9 cellular contexts compared by ENCODE assay signal in the genomic region with DNA sequence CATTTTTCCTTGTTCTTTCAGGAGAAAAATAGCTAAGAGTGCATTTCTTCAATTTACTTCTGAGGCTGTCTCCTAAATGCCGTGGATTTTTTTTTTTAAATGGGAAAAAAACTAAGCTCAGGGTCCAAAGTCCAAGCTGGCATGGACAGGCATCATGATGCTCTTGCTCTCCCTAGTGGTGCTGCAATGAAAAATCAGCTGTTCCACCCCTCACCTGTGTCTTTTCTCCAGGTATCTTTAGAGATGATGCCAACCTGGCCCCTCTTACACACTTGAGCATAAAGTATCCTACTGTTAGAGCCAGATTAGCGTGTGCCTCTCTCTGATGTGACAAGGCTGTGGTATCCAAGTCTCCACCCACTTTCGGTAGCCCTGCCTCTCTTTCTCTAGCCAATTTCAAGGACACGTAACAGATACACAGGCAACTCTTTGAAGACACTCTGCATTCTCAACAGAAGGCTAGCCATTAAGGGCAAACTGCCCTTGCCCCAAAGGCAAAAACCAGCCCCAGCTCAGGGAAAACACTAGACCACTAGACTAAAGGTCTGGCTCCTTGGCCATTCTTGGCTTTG.
A peak's percentile ranks its signal among the peaks of the same experiment; 100 is the strongest.
DNase-seq lines count a peak whose midpoint lies in the region; ATAC-seq and TF ChIP-seq lines count a peak whose summit lies in the region.
"Had no signal": no experiment of that assay in that cellular context is flagged by ENCODE, and none has a peak within 500 bp of the region (broad histone marks: within the 10 kb centered on the region; RNA-seq: fewer than 3 reads in every experiment).

No MANE protein-coding gene starts in this region.

- H3K9me3 ChIP-seq in OCI-LY1 (ENCODE audit: low read length), result no peaks in the 10 kb centered on the region

- no peak overlapping the region for H2AFZ ChIP-seq in OCI-LY1 (ENCODE audit: low read length)

- H3K27ac ChIP-seq in OCI-LY1 (ENCODE audit: low read depth, low read length, poor library complexity, severe bottlenecking), result no peak overlapping the region

- H3K4me3 ChIP-seq in OCI-LY1 (ENCODE audit: low read depth, low read length, poor library complexity, severe bottlenecking) (no peak overlapping the region), fibroblast of villous mesenchyme (ENCODE audit: low read depth, low read length) (no peak overlapping the region)

- peak; percentile 25 for DNase-seq in ACHN
- peak; percentile 12 for DNase-seq in GM20000 (ENCODE audit: low spot score)
- no peak for DNase-seq in fibroblast of villous mesenchyme (ENCODE audit: low read depth)
- no peak for DNase-seq in T1000 (lab: John Stamatoyannopoulos, UW)
- DNase-seq: retina had no signal

- TF ChIP-seq CTCF in GM20000 (IDR thresholded peaks at IDR 0.05; ENCODE audit: extremely low read depth, missing control alignments) (no peak), OCI-LY1 (IDR thresholded peaks at IDR 0.05; ENCODE audit: low read length) (peak; percentile 22; the same call in 1 of the 2 replicates), fibroblast of villous mesenchyme (IDR thresholded peaks at IDR 0.05; ENCODE audit: insufficient read depth, low read depth, low read length) (peak; percentile 39)

- no peaks in the 10 kb centered on the region for H3K4me1 ChIP-seq in OCI-LY1 (ENCODE audit: insufficient read depth, low read length, severe bottlenecking)

- no peaks in the 10 kb centered on the region for H3K9me2 ChIP-seq in OCI-LY1 (ENCODE audit: low read depth, low read length)

- H3K36me3 ChIP-seq in OCI-LY1 (ENCODE audit: insufficient read depth, low read length), result no peaks in the 10 kb centered on the region

- no peak for ATAC-seq in GM18517 (IDR thresholded peaks at IDR 0.05; ENCODE audit: unreplicated experiment)
- no peak for ATAC-seq in HG02970 (IDR thresholded peaks at IDR 0.05; ENCODE audit: low FRiP score, unreplicated experiment)
- no peak for ATAC-seq in HG03159 (IDR thresholded peaks at IDR 0.05; ENCODE audit: unreplicated experiment)

- in situ Hi-C loops in ACHN (cut with HindIII; ENCODE audit: low pct_ligation_motif_present, low pct_unique_long_range_greater_than_20kb, low sequenced_read_pairs), result no loop called here

- H3K4me2 ChIP-seq in OCI-LY1 (ENCODE audit: low read length), result no peak overlapping the region

- H3K27me3 ChIP-seq in OCI-LY1 (ENCODE audit: insufficient read depth, low read length), result no peaks in the 10 kb centered on the region

- no peaks in the 10 kb centered on the region for H3K79me2 ChIP-seq in OCI-LY1 (ENCODE audit: insufficient read depth, low read length)

- H4K20me1 ChIP-seq in OCI-LY1 (ENCODE audit: insufficient read depth, low read length), result no peaks in the 10 kb centered on the region

- no peaks in the 10 kb centered on the region for H3F3A ChIP-seq in OCI-LY1 (ENCODE audit: insufficient read depth, low read length)

- H3K9ac ChIP-seq in OCI-LY1 (ENCODE audit: low read length), result no peak overlapping the region

Comparison
In these comparisons a context has a peak if more than half of its experiments do, and no peak if none do; other contexts are left out.
1. DNase-seq: peak in ACHN (single experiment) and GM20000 (single experiment); none in fibroblast of villous mesenchyme (single experiment) and T1000 (single experiment).